Comparison of ENCODE assay signal across 1 cellular context in genomic region chr17:72426948-72427760, GRCh38.
TF ChIP-seq lines count a peak whose summit lies in the region.

No MANE protein-coding gene starts in this region.

TF ChIP-seq in HepG2, 621 proteins besides CTCF, POLR2A, EP300 and RAD21 (continued from another document and continues in another):
- TF ChIP-seq SKIL (CRISPR knock-in tag; IDR thresholded peaks at IDR 0.05; ENCODE audit: borderline replicate concordance) (no peak), PAWR (CRISPR knock-in tag; IDR thresholded peaks at IDR 0.05; ENCODE audit: borderline replicate concordance) (no peak), SMARCE1 (IDR thresholded peaks at IDR 0.05; ENCODE audit: borderline replicate concordance) (no peak), KAT2B (IDR thresholded peaks at IDR 0.05; ENCODE audit: borderline replicate concordance, low read depth, low read length) (no peak), ZMYM4 (CRISPR knock-in tag; IDR thresholded peaks at IDR 0.05) (0 out of 2 replicates have a peak, but pooled peaks have one; percentile 26), ETV5 (CRISPR knock-in tag; IDR thresholded peaks at IDR 0.05; ENCODE audit: borderline replicate concordance) (peak; percentile 7; the same call in 1 of the 2 replicates), SALL1 (CRISPR knock-in tag; IDR thresholded peaks at IDR 0.05) (peak; percentile 37), IRF9 (CRISPR knock-in tag; IDR thresholded peaks at IDR 0.05; ENCODE audit: borderline replicate concordance) (no peak), MED1 (CRISPR knock-in tag; IDR thresholded peaks at IDR 0.05) (peak; percentile 45; the same call in 1 of the 2 replicates), ZKSCAN1 (IDR thresholded peaks at IDR 0.05; ENCODE audit: low read length) (peak; percentile 46; the same call in 1 of the 2 replicates), ZBTB10 (CRISPR knock-in tag; IDR thresholded peaks at IDR 0.05; ENCODE audit: borderline replicate concordance) (no peak), PAX8 (CRISPR knock-in tag; IDR thresholded peaks at IDR 0.05; ENCODE audit: borderline replicate concordance) (no peak), ZNF766 (CRISPR knock-in tag; IDR thresholded peaks at IDR 0.05; ENCODE audit: borderline replicate concordance) (0 out of 2 replicates have a peak, but pooled peaks have one; percentile 19), ZNF772 (CRISPR knock-in tag; IDR thresholded peaks at IDR 0.05) (0 out of 2 replicates have a peak, but pooled peaks have one; percentile 33), NFE2 (CRISPR knock-in tag; IDR thresholded peaks at IDR 0.05) (no peak), GPBP1L1 (CRISPR knock-in tag; IDR thresholded peaks at IDR 0.05) (no peak), ZSCAN30 (CRISPR knock-in tag; IDR thresholded peaks at IDR 0.05) (no peak), ZSCAN22 (CRISPR knock-in tag; IDR thresholded peaks at IDR 0.05) (no peak), ZBTB26 (CRISPR knock-in tag; IDR thresholded peaks at IDR 0.05; ENCODE audit: borderline replicate concordance) (no peak), NCOA1 (CRISPR knock-in tag; IDR thresholded peaks at IDR 0.05) (no peak), YEATS4 (CRISPR knock-in tag; IDR thresholded peaks at IDR 0.05; ENCODE audit: borderline replicate concordance) (0 out of 2 replicates have a peak, but pooled peaks have one; percentile 23), ZNF446 (CRISPR knock-in tag; IDR thresholded peaks at IDR 0.05) (no peak), ZNF17 (CRISPR knock-in tag; IDR thresholded peaks at IDR 0.05) (no peak), ZNF607 (CRISPR knock-in tag; IDR thresholded peaks at IDR 0.05; ENCODE audit: borderline replicate concordance) (no peak), ZNF768 (CRISPR knock-in tag; IDR thresholded peaks at IDR 0.05) (no peak), KDM2A (CRISPR knock-in tag; IDR thresholded peaks at IDR 0.05; ENCODE audit: borderline replicate concordance, low read depth) (no peak), RFXAP (CRISPR knock-in tag; IDR thresholded peaks at IDR 0.05; ENCODE audit: borderline replicate concordance) (0 out of 2 replicates have a peak, but pooled peaks have one; percentile 4), ZNF780A (CRISPR knock-in tag; IDR thresholded peaks at IDR 0.05) (no peak), ZNF317 (CRISPR knock-in tag; IDR thresholded peaks at IDR 0.05) (no peak), ZNF644 (CRISPR knock-in tag; IDR thresholded peaks at IDR 0.05; ENCODE audit: low read depth) (peak; percentile 25; the same call in 1 of the 2 replicates), NCOR1 (IDR thresholded peaks at IDR 0.05; ENCODE audit: borderline replicate concordance, low read length) (peak; percentile 40; the same call in 1 of the 2 replicates), DMAP1 (CRISPR knock-in tag; IDR thresholded peaks at IDR 0.05) (no peak), ZNF362 (CRISPR knock-in tag; IDR thresholded peaks at IDR 0.05; ENCODE audit: borderline replicate concordance) (peak; percentile 50; the same call in 1 of the 2 replicates), ZNF256 (CRISPR knock-in tag; conservative IDR thresholded peaks at IDR 0.05) (0 out of 2 replicates have a peak, but pooled peaks have one; percentile 35), BHLHE40 (IDR thresholded peaks at IDR 0.05; ENCODE audit: low read length) (no peak), BRF2 (CRISPR knock-in tag; IDR thresholded peaks at IDR 0.05) (no peak), ZNF296 (CRISPR knock-in tag; conservative IDR thresholded peaks at IDR 0.05) (no peak), ZNF383 (CRISPR knock-in tag; IDR thresholded peaks at IDR 0.05; ENCODE audit: borderline replicate concordance) (0 out of 2 replicates have a peak, but pooled peaks have one; percentile 8), PPARG (CRISPR knock-in tag; conservative IDR thresholded peaks at IDR 0.05) (no peak), CENPT (CRISPR knock-in tag; IDR thresholded peaks at IDR 0.05; ENCODE audit: low read depth) (no peak), ZNF318 (CRISPR knock-in tag; IDR thresholded peaks at IDR 0.05) (no peak), ZBTB38 (CRISPR knock-in tag; IDR thresholded peaks at IDR 0.05) (peak; percentile 84; the same call in 1 of the 2 replicates), ESRRA (CRISPR knock-in tag; IDR thresholded peaks at IDR 0.05; ENCODE audit: low read depth) (peak; percentile 83), ATM (IDR thresholded peaks at IDR 0.05; ENCODE audit: borderline replicate concordance) (no peak), ZNF350 (CRISPR knock-in tag; IDR thresholded peaks at IDR 0.05; ENCODE audit: borderline replicate concordance, low read depth) (no peak)
